ENCODE assay signal across 18 cellular contexts in the genomic region with DNA sequence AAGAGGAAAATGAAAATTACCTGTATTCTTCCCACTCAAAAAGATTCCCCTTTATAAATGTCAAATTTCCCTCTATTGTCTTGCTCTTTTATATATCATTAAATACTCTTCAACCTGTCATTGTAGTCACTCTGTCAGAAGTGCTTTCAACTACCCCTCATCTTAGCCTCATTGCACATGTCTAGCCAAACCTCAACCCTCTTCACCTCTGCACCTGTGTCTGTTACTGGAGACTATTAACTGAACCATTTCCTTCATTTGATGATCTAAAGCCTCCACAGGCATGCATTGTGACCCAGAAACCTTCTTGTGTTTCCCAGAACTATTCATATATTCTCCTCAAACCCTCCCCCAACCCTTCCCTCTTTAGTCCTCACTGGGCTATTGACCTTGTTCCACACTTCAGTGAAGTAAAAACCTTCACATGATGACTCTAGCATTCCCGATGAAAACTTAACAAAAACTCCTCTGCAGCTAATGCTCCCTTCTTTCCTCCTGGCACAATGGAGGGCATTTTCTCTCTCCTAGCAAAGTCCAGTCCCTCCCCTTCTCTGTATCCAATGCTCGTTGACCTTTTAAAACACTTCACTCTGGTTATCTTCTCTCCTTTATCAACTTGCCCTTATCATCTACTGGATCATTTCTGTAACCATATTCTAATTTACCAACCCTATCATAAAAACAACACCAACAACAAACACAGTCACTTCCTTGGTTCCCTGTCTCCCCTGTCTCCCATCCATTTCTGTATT.
"Had no signal": no experiment of that assay in that cellular context is flagged by ENCODE, and none has a peak within 500 bp of the region (broad histone marks: within the 10 kb centered on the region; RNA-seq: fewer than 3 reads in every experiment).

No MANE protein-coding gene starts in this region.

- H3K27ac Mint-ChIP-seq: activated CD8-positive, alpha-beta T cell treated with anti-CD3 and anti-CD28 coated beads for 36 hours; activated naive CD4-positive, alpha-beta T cell treated with anti-CD3 and anti-CD28 coated beads, Interleukin-2, amount 50 U/mL, for 72 hours; activated T-cell treated with anti-CD3 and anti-CD28 coated beads, Interleukin-2, amount 50 U/mL, for 72 hours; naive B cell; neural progenitor cell; stimulated activated memory B cell treated with anti-CD40 and anti-IgM and Interleukin-4, amounts not matched to agents 10 μg/mL and 1 μg/mL and 100 μg/mL, for 72 hours; WTC11 had no signal

- FAIRE-seq: colon, TTC549 had no signal

- H3K4me3 Mint-ChIP-seq: activated CD8-positive, alpha-beta T cell treated with anti-CD3 and anti-CD28 coated beads for 36 hours; activated T-cell treated with anti-CD3 and anti-CD28 coated beads, Interleukin-2, amount 50 U/mL, for 72 hours; naive B cell; neural progenitor cell; stimulated activated memory B cell treated with anti-CD40 and anti-IgM and Interleukin-4, amounts not matched to agents 10 μg/mL and 1 μg/mL and 100 μg/mL, for 72 hours; WTC11 had no signal

- H3K9me3 Mint-ChIP-seq: activated CD8-positive, alpha-beta T cell treated with anti-CD3 and anti-CD28 coated beads for 36 hours; activated naive CD4-positive, alpha-beta T cell treated with anti-CD3 and anti-CD28 coated beads, Interleukin-2, amount 50 U/mL, for 72 hours; activated T-cell treated with anti-CD3 and anti-CD28 coated beads, Interleukin-2, amount 50 U/mL, for 72 hours; naive B cell; neural progenitor cell; stimulated activated memory B cell treated with anti-CD40 and anti-IgM and Interleukin-4, amounts not matched to agents 10 μg/mL and 1 μg/mL and 100 μg/mL, for 72 hours; WTC11 had no signal

- H3K36me3 ChIP-seq: esophagus muscularis mucosa, neural progenitor cell, ovary had no signal

- H3K9me3 ChIP-seq: esophagus muscularis mucosa, ovary had no signal

- H3K27ac ChIP-seq: esophagus muscularis mucosa, neural progenitor cell, ovary had no signal

- DNase-seq: activated CD4-positive, alpha-beta T cell treated with anti-CD3 and anti-CD28 coated beads for 4 hours; activated CD8-positive, alpha-beta memory T cell treated with anti-CD3 and anti-CD28 coated beads, Interleukin-2, amount 50 U/mL, for 4 hours; activated CD8-positive, alpha-beta T cell treated with anti-CD3 and anti-CD28 coated beads for 36 hours; activated gamma-delta T cell; activated T-cell treated with anti-CD3 and anti-CD28 coated beads, Interleukin-2, amount 50 U/mL, for 72 hours; caudate nucleus; naive B cell; ovary; stimulated activated CD4-positive, alpha-beta T cell treated with anti-CD3 and anti-CD28 coated beads, Interleukin-2, amount 100 ng/mL, for 48 hours; T-helper 2 cell had no signal

- H3K4me1 ChIP-seq: esophagus muscularis mucosa, neural progenitor cell had no signal

- H3K27me3 Mint-ChIP-seq: activated CD8-positive, alpha-beta T cell treated with anti-CD3 and anti-CD28 coated beads for 36 hours; naive B cell; stimulated activated memory B cell treated with anti-CD40 and anti-IgM and Interleukin-4, amounts not matched to agents 10 μg/mL and 1 μg/mL and 100 μg/mL, for 72 hours had no signal

- H3K36me3 Mint-ChIP-seq: activated naive CD4-positive, alpha-beta T cell treated with anti-CD3 and anti-CD28 coated beads, Interleukin-2, amount 50 U/mL, for 72 hours; neural progenitor cell; WTC11 had no signal

- H3K4me1 Mint-ChIP-seq: naive B cell; stimulated activated memory B cell treated with anti-CD40 and anti-IgM and Interleukin-4, amounts not matched to agents 10 μg/mL and 1 μg/mL and 100 μg/mL, for 72 hours; WTC11 had no signal

- ATAC-seq: activated CD8-positive, alpha-beta T cell treated with anti-CD3 and anti-CD28 coated beads for 36 hours; activated naive CD4-positive, alpha-beta T cell treated with anti-CD3 and anti-CD28 coated beads, Interleukin-2, amount 50 U/mL, for 72 hours; activated T-cell treated with anti-CD3 and anti-CD28 coated beads, Interleukin-2, amount 50 U/mL, for 72 hours; stimulated activated memory B cell treated with anti-CD40 and anti-IgM and Interleukin-4, amounts not matched to agents 10 μg/mL and 1 μg/mL and 100 μg/mL, for 72 hours; WTC11 had no signal

- H3K4me3 ChIP-seq: esophagus muscularis mucosa, lung, neural progenitor cell, ovary had no signal

- H3K27me3 ChIP-seq: esophagus muscularis mucosa, neural progenitor cell, ovary had no signal
